ENCODE assay signal across 1 cellular context in the genomic region with DNA sequence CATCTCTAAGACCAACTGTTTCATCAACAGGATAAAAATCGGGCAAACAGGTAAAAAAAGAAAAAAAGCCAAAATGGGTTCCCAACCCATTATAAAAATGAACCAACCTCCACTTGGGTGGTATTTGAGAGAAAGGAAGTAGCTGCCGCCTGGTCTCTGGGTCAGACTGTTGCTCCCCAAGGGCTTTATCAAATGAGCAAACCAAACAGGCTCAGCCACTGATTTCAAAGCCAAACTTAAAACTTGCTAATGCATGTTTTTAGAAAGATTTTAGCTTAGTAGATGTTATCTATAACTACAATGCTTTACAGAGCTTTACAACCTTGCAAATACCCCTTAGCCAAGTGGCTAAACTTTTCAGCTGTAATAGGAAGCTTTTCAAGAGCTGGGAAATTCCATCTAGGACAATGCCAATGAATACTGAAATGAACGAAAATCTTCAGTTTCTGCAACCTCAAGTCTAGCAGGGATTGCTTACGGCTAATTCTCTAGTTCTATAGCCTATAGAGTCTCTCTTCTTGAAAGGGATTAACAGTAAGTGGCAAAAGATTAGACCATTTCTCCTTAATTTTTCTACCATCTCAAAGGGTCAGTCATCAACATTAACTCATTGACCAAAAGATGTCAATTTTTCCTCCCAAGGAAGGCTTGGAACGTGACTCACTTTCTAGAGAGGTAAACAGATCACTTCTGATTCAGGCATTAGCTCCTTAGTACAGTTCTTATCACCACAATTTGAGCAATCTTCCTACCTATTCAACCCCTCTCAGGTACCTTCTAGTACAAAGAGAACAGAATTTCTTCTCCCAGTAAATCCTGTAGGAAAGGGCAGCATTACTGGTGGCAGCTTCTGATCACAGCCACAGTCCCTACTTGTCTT.
TF ChIP-seq lines count a peak whose summit lies in the region.

No MANE protein-coding gene starts in this region.

TF ChIP-seq in K562, 482 proteins besides CTCF, POLR2A, EP300 and RAD21:
- TF ChIP-seq MTA1 (IDR thresholded peaks at IDR 0.05; ENCODE audit: borderline replicate concordance), result no peak
- no peak for TF ChIP-seq BRCA1 (IDR thresholded peaks at IDR 0.05)
- no peak for TF ChIP-seq BRCA1 (CRISPR knock-in tag; IDR thresholded peaks at IDR 0.05)
- TF ChIP-seq KDM1A (IDR thresholded peaks at IDR 0.05), result peak in 1 of 2 experiments; percentile 14; a peak in 1 of 4 replicates
- TF ChIP-seq RAD51 (IDR thresholded peaks at IDR 0.05; ENCODE audit: borderline replicate concordance, low read depth), result no peak
